In the genomic region with DNA sequence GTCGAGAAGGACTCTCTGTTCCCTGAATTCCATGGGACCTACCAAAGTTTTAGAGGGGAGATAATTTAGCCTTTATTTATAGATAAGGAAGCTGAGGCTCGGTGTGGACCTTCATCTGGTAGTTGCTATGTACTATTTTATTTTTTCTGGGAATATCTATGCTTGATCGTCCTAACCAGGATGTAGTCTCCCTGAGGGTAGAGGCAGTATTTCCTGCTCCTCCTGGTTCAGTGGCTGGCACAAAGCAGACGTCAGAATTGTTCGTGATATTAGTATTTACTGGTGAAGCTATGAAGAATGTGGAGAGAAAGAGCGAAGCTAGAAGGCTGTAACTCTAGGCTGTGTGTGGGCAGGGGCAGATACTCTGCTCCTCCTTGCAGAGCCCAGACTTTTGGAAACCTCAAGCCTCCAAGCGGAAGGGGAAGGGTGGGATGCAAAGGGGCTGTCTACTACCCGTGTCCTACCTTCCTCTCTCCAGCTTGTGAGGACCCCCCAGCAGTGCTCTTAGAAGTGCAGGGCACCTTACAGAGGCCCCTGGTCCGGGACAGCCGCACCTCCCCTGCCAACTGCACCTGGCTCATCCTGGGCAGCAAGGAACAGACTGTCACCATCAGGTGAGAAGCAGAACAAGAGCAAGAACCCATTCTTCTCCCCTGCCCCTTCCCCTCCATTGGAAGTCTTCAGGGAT, we compare ENCODE assay signal across 8 cellular contexts. TPM values are rescaled to one million over a fixed set of nuclear protein-coding genes. Genes with fewer than 3 reads are reported as not detected.
DNase-seq lines count a peak whose midpoint lies in the region; ATAC-seq, FAIRE-seq and TF ChIP-seq lines count a peak whose summit lies in the region.

No MANE protein-coding gene starts in this region.

- H3K36me3 ChIP-seq in HUES6 (ENCODE audit: control insufficient read depth, insufficient read depth, low read length) (peaks cover 24% of the 10 kb centered on the region; the same call in 1 of the 2 replicates), muscle layer of colon (ENCODE audit: insufficient read depth, low read length) (peaks cover 44% of the 10 kb centered on the region)

- H3K9me3 ChIP-seq in A549 (no peaks in the 10 kb centered on the region), HUES6 (ENCODE audit: control insufficient read depth, insufficient read depth, low read depth, low read length) (no peaks in the 10 kb centered on the region), muscle layer of colon (ENCODE audit: low read length) (no peaks in the 10 kb centered on the region)

- H3K4me2 ChIP-seq in A549, result peak overlapping the region; percentile 81

- no peak for TF ChIP-seq POLR2A in A549 (IDR thresholded peaks at IDR 0.05; ENCODE audit: low read length)

- TF ChIP-seq EP300 in A549 (IDR thresholded peaks at IDR 0.05), result no peak

- ATAC-seq in A549 (peak in 1 of 2 experiments; percentile 2; a peak in 2 of 6 replicates), GM18861 (IDR thresholded peaks at IDR 0.05; ENCODE audit: unreplicated experiment) (no peak), HG03460 (IDR thresholded peaks at IDR 0.05; ENCODE audit: unreplicated experiment) (no peak), HG03378 (IDR thresholded peaks at IDR 0.05; ENCODE audit: unreplicated experiment) (no peak)

- H3K4me3 ChIP-seq in A549 (peak overlapping the region; percentile 78), HUES6 (ENCODE audit: low read depth, low read length) (peak overlapping the region; percentile 68), cardiac fibroblast (replicated peaks in 1 of 2; ENCODE audit: low read depth in 2 of 2, low read length in 2 of 2) (peak overlapping the region; percentile 63 to 87), muscle layer of colon (ENCODE audit: low read depth in 1 of 2, low read length in 2 of 2) (peak overlapping the region; percentile 88 to 99)

- H3K4me1 ChIP-seq in A549 (peaks cover 21% of the 10 kb centered on the region), HUES6 (ENCODE audit: control insufficient read depth, insufficient read depth, low read length) (peaks cover 15% of the 10 kb centered on the region), muscle layer of colon (ENCODE audit: insufficient read depth, low read length) (peaks cover 31% of the 10 kb centered on the region)

- no peak for TF ChIP-seq RAD21 in A549 (conservative IDR thresholded peaks at IDR 0.05 in 1 of 2, IDR thresholded peaks at IDR 0.05 in 1 of 2)

- H3K9ac ChIP-seq in HUES6 (ENCODE audit: low read length) (peak overlapping the region; percentile 46), muscle layer of colon (ENCODE audit: low read length) (peak overlapping the region; percentile 90)

- H3K27ac ChIP-seq in A549, result peak overlapping the region; percentile 94 to 98
- H3K27ac ChIP-seq in HUES6 (ENCODE audit: low read depth, low read length), result no peak overlapping the region
- peak overlapping the region; percentile 99 for H3K27ac ChIP-seq in muscle layer of colon (ENCODE audit: low read depth, low read length)

- DNase-seq in A549 (ENCODE audit: low read depth in 1 of 2, low spot score in 1 of 2) (no peak), cardiac fibroblast (ENCODE audit: low read depth in 2 of 2) (peak in 1 of 2 donors; percentile 39), T-helper 9 cell (no peak)

- H3K27me3 ChIP-seq in HUES6 (ENCODE audit: control insufficient read depth, insufficient read depth, low read length), result no peaks in the 10 kb centered on the region
- H3K27me3 ChIP-seq in muscle layer of colon (ENCODE audit: control insufficient read depth in 1 of 2, insufficient read depth in 2 of 2, low read length in 2 of 2), result no peaks in the 10 kb centered on the region

- FAIRE-seq in A549 (lab: Jason Lieb, UNC), result no peak

- TF ChIP-seq CTCF in A549 (IDR thresholded peaks at IDR 0.05) (peak; percentile 13; the same call in 1 of the 3 replicates), cardiac fibroblast (IDR thresholded peaks at IDR 0.05; ENCODE audit: low read depth, low read length) (no peak)

- CTCF ChIA-PET in A549 (lab: Yijun Ruan, JAX), result interaction anchor here (0.6 to 23.1 kb wide), 38 partner anchors 11 to 320 kb away, joined by 3 to 368 read pairs (median 4); a partner anchor contains a TSS

- POLR2A ChIA-PET in A549 (lab: Yijun Ruan, JAX), result interaction anchor here (0.6 to 3.1 kb wide), 3 partner anchors 14 to 301 kb away, joined by 5 to 11 read pairs (median 7); no protein-coding TSS in a partner anchor

- WGBS in A549 (ENCODE audit: missing lambda C conversion rate), result 39% methylated on average over 10 of the region's 10 CpGs

TF ChIP-seq in A549, 52 proteins besides CTCF, POLR2A, EP300 and RAD21:
- TF ChIP-seq, protein P1, sequence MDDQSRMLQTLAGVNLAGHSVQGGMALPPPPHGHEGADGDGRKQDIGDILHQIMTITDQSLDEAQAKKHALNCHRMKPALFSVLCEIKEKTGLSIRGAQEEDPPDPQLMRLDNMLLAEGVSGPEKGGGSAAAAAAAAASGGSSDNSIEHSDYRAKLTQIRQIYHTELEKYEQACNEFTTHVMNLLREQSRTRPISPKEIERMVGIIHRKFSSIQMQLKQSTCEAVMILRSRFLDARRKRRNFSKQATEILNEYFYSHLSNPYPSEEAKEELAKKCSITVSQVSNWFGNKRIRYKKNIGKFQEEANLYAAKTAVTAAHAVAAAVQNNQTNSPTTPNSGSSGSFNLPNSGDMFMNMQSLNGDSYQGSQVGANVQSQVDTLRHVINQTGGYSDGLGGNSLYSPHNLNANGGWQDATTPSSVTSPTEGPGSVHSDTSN (IDR thresholded peaks at IDR 0.05), result no peak
- TF ChIP-seq RNF2 (IDR thresholded peaks at IDR 0.05; ENCODE audit: borderline replicate concordance, low read depth) (no peak), KDM1A (IDR thresholded peaks at IDR 0.05; ENCODE audit: low read depth) (no peak), MAZ (IDR thresholded peaks at IDR 0.05; ENCODE audit: borderline replicate concordance, low read depth, low read length) (no peak)
- TF ChIP-seq, protein P2, sequence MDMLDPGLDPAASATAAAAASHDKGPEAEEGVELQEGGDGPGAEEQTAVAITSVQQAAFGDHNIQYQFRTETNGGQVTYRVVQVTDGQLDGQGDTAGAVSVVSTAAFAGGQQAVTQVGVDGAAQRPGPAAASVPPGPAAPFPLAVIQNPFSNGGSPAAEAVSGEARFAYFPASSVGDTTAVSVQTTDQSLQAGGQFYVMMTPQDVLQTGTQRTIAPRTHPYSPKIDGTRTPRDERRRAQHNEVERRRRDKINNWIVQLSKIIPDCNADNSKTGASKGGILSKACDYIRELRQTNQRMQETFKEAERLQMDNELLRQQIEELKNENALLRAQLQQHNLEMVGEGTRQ (IDR thresholded peaks at IDR 0.05), result no peak
TF ChIP-seq in A549: peak in this region for 0.

RNA-seq across cellular contexts. Expression of a gene that starts 1.4 kb away (rescaled TPM):
- polyA plus RNA-seq in A549 (2011; rRNA removed) (74.3 and 99.6 TPM in 2 replicates), A549 (2017; fragmentation: RNase III; extraction: RNeasy Plus Mini Kit Qiagen cat#74134 plus additional on column Dnase treatment) (45.5 to 62.9 TPM (median 57.2 TPM) in 3 replicates)
- 56.1 and 79.2 TPM in 2 replicates for polyA plus RNA-seq in A549 (2012; cell fraction: cytosol; rRNA removed)
- 93.7 and 133 TPM in 2 replicates for polyA plus RNA-seq in A549 (2012; cell fraction: nucleus; rRNA removed)
- polyA minus RNA-seq in A549 (2011; rRNA and poly(A)+ RNA removed), result 129 and 185 TPM in 2 replicates

RNA-seq across cellular contexts. Expression of a gene that starts 10.0 kb away (rescaled TPM):
- polyA plus RNA-seq in A549 (2011; rRNA removed), result 0.29 and 0.31 TPM in 2 replicates
- polyA plus RNA-seq in A549 (2012; cell fraction: cytosol; rRNA removed), result 0.21 and 0.30 TPM in 2 replicates
- 0.96 and 1.3 TPM in 2 replicates for polyA plus RNA-seq in A549 (2012; cell fraction: nucleus; rRNA removed)
- polyA plus RNA-seq in A549 (2017; fragmentation: RNase III; extraction: RNeasy Plus Mini Kit Qiagen cat#74134 plus additional on column Dnase treatment), result 0.23 to 0.46 TPM (median 0.29 TPM) in 3 replicates
- polyA minus RNA-seq in A549 (2011; rRNA and poly(A)+ RNA removed), result 0.39 TPM in 1 of 2 replicates, not detected in the other

RNA-seq across cellular contexts. Expression of a gene that starts 36.6 kb away (rescaled TPM):
- polyA plus RNA-seq in A549 (2011; rRNA removed), result 1.9 and 2.5 TPM in 2 replicates
- polyA plus RNA-seq in A549 (2012; cell fraction: cytosol; rRNA removed), result 1.9 TPM in 2 replicates
- polyA plus RNA-seq in A549 (2012; cell fraction: nucleus; rRNA removed), result 13.2 and 13.8 TPM in 2 replicates
- 1.1 to 2.0 TPM (median 1.5 TPM) in 3 replicates for polyA plus RNA-seq in A549 (2017; fragmentation: RNase III; extraction: RNeasy Plus Mini Kit Qiagen cat#74134 plus additional on column Dnase treatment)
- polyA minus RNA-seq in A549 (2011; rRNA and poly(A)+ RNA removed), result 1.7 and 2.3 TPM in 2 replicates

RNA-seq across cellular contexts. Expression of a gene that starts 43.3 kb away (rescaled TPM):
- polyA plus RNA-seq in A549 (2011; rRNA removed), result 113 and 116 TPM in 2 replicates
- 97.7 and 110 TPM in 2 replicates for polyA plus RNA-seq in A549 (2012; cell fraction: cytosol; rRNA removed)
- polyA plus RNA-seq in A549 (2012; cell fraction: nucleus; rRNA removed), result 56.3 and 70.8 TPM in 2 replicates
- polyA plus RNA-seq in A549 (2017; fragmentation: RNase III; extraction: RNeasy Plus Mini Kit Qiagen cat#74134 plus additional on column Dnase treatment), result 172 to 173 TPM (median 172 TPM) in 3 replicates
- polyA minus RNA-seq in A549 (2011; rRNA and poly(A)+ RNA removed), result 18.3 and 23.2 TPM in 2 replicates

RNA-seq across cellular contexts. Expression of a gene that starts 46.0 kb away (rescaled TPM):
- 68.0 and 71.7 TPM in 2 replicates for polyA plus RNA-seq in A549 (2011; rRNA removed)
- 60.6 and 65.8 TPM in 2 replicates for polyA plus RNA-seq in A549 (2012; cell fraction: cytosol; rRNA removed)
- 97.1 and 107 TPM in 2 replicates for polyA plus RNA-seq in A549 (2012; cell fraction: nucleus; rRNA removed)
- 64.2 to 66.5 TPM (median 65.8 TPM) in 3 replicates for polyA plus RNA-seq in A549 (2017; fragmentation: RNase III; extraction: RNeasy Plus Mini Kit Qiagen cat#74134 plus additional on column Dnase treatment)
- polyA minus RNA-seq in A549 (2011; rRNA and poly(A)+ RNA removed), result 71.4 and 82.2 TPM in 2 replicates
